In genomic region chr16:30318647-30319046, GRCh38 we compare ENCODE assay signal across 8 cellular contexts. TPM values are rescaled to one million over a fixed set of nuclear protein-coding genes. Genes with fewer than 3 reads are reported as not detected.
"Had no signal": no experiment of that assay in that cellular context is flagged by ENCODE, and none has a peak within 500 bp of the region (broad histone marks: within the 10 kb centered on the region; RNA-seq: fewer than 3 reads in every experiment).

No MANE protein-coding gene starts in this region.

RNA-seq across cellular contexts. Expression of gene MYL11, which starts 56.0 kb away (rescaled TPM):
- total RNA-seq: osteoblast, renal cortical epithelial cell, sigmoid colon, smooth muscle cell, suprapubic skin, upper lobe of right lung had no signal
- polyA plus RNA-seq: naive thymus-derived CD4-positive, alpha-beta T cell; neural cell; sigmoid colon had no signal
